ENCODE assay signal across 28 cellular contexts in the genomic region with DNA sequence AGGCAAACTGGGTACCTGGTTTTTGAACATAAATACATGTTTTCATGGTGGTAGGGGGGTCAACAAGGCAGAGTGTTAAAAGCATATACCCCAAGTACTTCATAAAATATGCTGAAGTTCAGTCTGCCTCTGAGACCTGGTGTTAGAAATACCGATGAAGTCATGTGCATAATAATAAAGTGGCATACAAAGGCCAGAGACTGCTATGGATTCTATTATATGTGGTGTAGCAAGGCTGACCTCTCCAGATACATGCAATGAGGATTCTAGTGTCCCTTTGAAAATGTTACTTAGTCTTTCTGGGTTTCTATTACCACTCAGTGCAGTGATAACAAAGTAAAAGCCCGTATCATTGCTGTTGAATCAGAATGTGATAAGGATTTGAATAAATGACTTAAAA.
"Had no signal": no experiment of that assay in that cellular context is flagged by ENCODE, and none has a peak within 500 bp of the region (broad histone marks: within the 10 kb centered on the region; RNA-seq: fewer than 3 reads in every experiment).

No MANE protein-coding gene starts in this region.

- H3K27ac ChIP-seq: heart right ventricle, hepatocyte, lower lobe of right lung, neutrophil, parathyroid adenoma, psoas muscle, right lobe of liver, tibial nerve, uterus had no signal

- H3K4me3 ChIP-seq: heart right ventricle, hepatocyte, lower lobe of right lung, psoas muscle, right lobe of liver, smooth muscle cell, tibial nerve, uterus had no signal

- H3K9me3 Mint-ChIP-seq: stimulated activated memory B cell treated with anti-CD40 and anti-IgM and Interleukin-4, amounts not matched to agents 10 μg/mL and 1 μg/mL and 100 μg/mL, for 72 hours; stimulated activated naive CD8-positive, alpha-beta T cell treated with anti-CD3 and anti-CD28 coated beads, Interleukin-15, amount 100 ng/mL, for 72 hours had no signal

- H3K36me3 Mint-ChIP-seq: naive thymus-derived CD8-positive, alpha-beta T cell; stimulated activated memory B cell treated with anti-CD40 and anti-IgM and Interleukin-4, amounts not matched to agents 10 μg/mL and 1 μg/mL and 100 μg/mL, for 72 hours; type B pancreatic cell had no signal

- H3K27ac Mint-ChIP-seq: naive thymus-derived CD8-positive, alpha-beta T cell; stimulated activated memory B cell treated with anti-CD40 and anti-IgM and Interleukin-4, amounts not matched to agents 10 μg/mL and 1 μg/mL and 100 μg/mL, for 72 hours; stimulated activated naive CD8-positive, alpha-beta T cell treated with anti-CD3 and anti-CD28 coated beads, Interleukin-15, amount 100 ng/mL, for 72 hours; type B pancreatic cell had no signal

- H3K9me3 ChIP-seq: heart right ventricle, lower lobe of right lung, neutrophil, psoas muscle, right lobe of liver, tibial nerve, uterus had no signal

- ATAC-seq: left cardiac atrium; left lobe of liver; lower lobe of right lung; naive thymus-derived CD8-positive, alpha-beta T cell; right lobe of liver; stimulated activated memory B cell treated with anti-CD40 and anti-IgM and Interleukin-4, amounts not matched to agents 10 μg/mL and 1 μg/mL and 100 μg/mL, for 72 hours; stimulated activated naive CD8-positive, alpha-beta T cell treated with anti-CD3 and anti-CD28 coated beads, Interleukin-15, amount 100 ng/mL, for 72 hours had no signal

- H3K4me1 ChIP-seq: lower lobe of right lung, parathyroid adenoma, psoas muscle, right lobe of liver, uterus had no signal

- H3K4me3 Mint-ChIP-seq: naive thymus-derived CD8-positive, alpha-beta T cell; nephron; neural crest cell; stimulated activated memory B cell treated with anti-CD40 and anti-IgM and Interleukin-4, amounts not matched to agents 10 μg/mL and 1 μg/mL and 100 μg/mL, for 72 hours; stimulated activated naive CD8-positive, alpha-beta T cell treated with anti-CD3 and anti-CD28 coated beads, Interleukin-15, amount 100 ng/mL, for 72 hours; type B pancreatic cell had no signal

- H3K36me3 ChIP-seq: heart right ventricle, lower lobe of right lung, neutrophil, right lobe of liver, tibial nerve, uterus had no signal

- H3K27me3 Mint-ChIP-seq: naive thymus-derived CD8-positive, alpha-beta T cell; stimulated activated memory B cell treated with anti-CD40 and anti-IgM and Interleukin-4, amounts not matched to agents 10 μg/mL and 1 μg/mL and 100 μg/mL, for 72 hours; stimulated activated naive CD8-positive, alpha-beta T cell treated with anti-CD3 and anti-CD28 coated beads, Interleukin-15, amount 100 ng/mL, for 72 hours had no signal

- H3K4me1 Mint-ChIP-seq: naive thymus-derived CD8-positive, alpha-beta T cell; stimulated activated naive CD8-positive, alpha-beta T cell treated with anti-CD3 and anti-CD28 coated beads, Interleukin-15, amount 100 ng/mL, for 72 hours had no signal

- H3K9ac ChIP-seq: parathyroid adenoma had no signal

- DNase-seq: heart right ventricle; kidney glomerular epithelial cell; left cardiac atrium; lower lobe of right lung; mammary epithelial cell; midbrain; naive thymus-derived CD8-positive, alpha-beta T cell; occipital lobe; psoas muscle; right lobe of liver; stimulated activated CD4-positive, alpha-beta T cell treated with anti-CD3 and anti-CD28 coated beads, Interleukin-1b, Interleukin-23, amount 100 ng/mL, for 48 hours; stimulated activated CD4-positive, alpha-beta T cell treated with anti-CD3 and anti-CD28 coated beads, Interleukin-2, amount 100 ng/mL, for 48 hours; stimulated activated CD4-positive, alpha-beta T cell treated with anti-CD3 and anti-CD28 coated beads, Interleukin-4, amount 100 ng/mL, for 4 hours; stimulated activated CD8-positive, alpha-beta memory T cell treated with anti-CD3 and anti-CD28 coated beads, Interleukin-4, amount 100 ng/mL, for 48 hours; stimulated activated naive CD4-positive, alpha-beta T cell treated with Interleukin-2 at 50 U/mL for 16 hours; stimulated activated naive CD8-positive, alpha-beta T cell treated with anti-CD3 and anti-CD28 coated beads, Interleukin-15, amount 100 ng/mL, for 72 hours; substantia nigra; uterus had no signal

- H3K27me3 ChIP-seq: heart right ventricle, hepatocyte, neutrophil, right lobe of liver, tibial nerve, uterus had no signal
